ENCODE assay signal across 25 cellular contexts in genomic region chr15:99711685-99712084, GRCh38. TPM values are rescaled to one million over a fixed set of nuclear protein-coding genes. Genes with fewer than 3 reads are reported as not detected.
DNase-seq lines count a peak whose midpoint lies in the region; ATAC-seq and TF ChIP-seq lines count a peak whose summit lies in the region.
"Had no signal": no experiment of that assay in that cellular context is flagged by ENCODE, and none has a peak within 500 bp of the region (broad histone marks: within the 10 kb centered on the region; RNA-seq: fewer than 3 reads in every experiment).

No MANE protein-coding gene starts in this region.

- POLR2A ChIA-PET in activated CD4-positive, alpha-beta T cell treated with anti-CD3 and anti-CD28 coated beads, Interleukin-2, amount 10 ng/mL, durations not matched to agents 7 days and 5 days (lab: Charles Lee), result no interaction called here

- 51 to 57% (median 52%) methylated on average over 6 of the region's 6 CpGs for WGBS in heart left ventricle, 4 donors
- WGBS in endodermal cell (ENCODE audit: insufficient coverage in 1 of 2, insufficient read length in 1 of 2), 2 experiments, result 92 to 97% methylated on average over 5 to 6 of the region's 6 CpGs

- intact Hi-C loops in activated CD4-positive, alpha-beta T cell treated with anti-CD3 and anti-CD28 coated beads, Interleukin-2, amount 10 ng/mL, durations not matched to agents 24 days and 14 days (cut with micrococcal nuclease), result no loop called here
- intact Hi-C loops in heart left ventricle (cut with DNase I), result loop anchor here in 1 of 10 donors (5.0 kb wide), 1 partner anchor 41 kb away; no protein-coding TSS in a partner anchor

- no peak overlapping the region for H3K4me3 Mint-ChIP-seq in activated CD4-positive, alpha-beta T cell treated with anti-CD3 and anti-CD28 coated beads, Interleukin-2, amount 10 ng/mL, durations not matched to agents 24 days and 14 days
- no peak overlapping the region for H3K4me3 Mint-ChIP-seq in activated CD4-positive, alpha-beta T cell treated with anti-CD3 and anti-CD28 coated beads, Interleukin-2, amount 10 ng/mL, durations not matched to agents 7 days and 5 days
- no peak overlapping the region for H3K4me3 Mint-ChIP-seq in progenitor cell of endocrine pancreas (ENCODE audit: low read depth)
- no peak overlapping the region for H3K4me3 Mint-ChIP-seq in endodermal cell
- H3K4me3 Mint-ChIP-seq: activated CD4-positive, alpha-beta T cell treated with anti-CD3 and anti-CD28 coated beads for 36 hours; activated CD8-positive, alpha-beta memory T cell treated with anti-CD3 and anti-CD28 coated beads, Interleukin-2, amount 10 ng/mL, durations not matched to agents 7 days and 5 days; activated naive CD8-positive, alpha-beta T cell treated with anti-CD3 and anti-CD28 coated beads for 36 hours; brain; HFFc6; natural killer cell had no signal

- DNase-seq in activated CD4-positive, alpha-beta T cell treated with anti-CD3 and anti-CD28 coated beads, Interleukin-2, amount 10 ng/mL, durations not matched to agents 24 days and 14 days, result peak; percentile 48
- DNase-seq in activated CD4-positive, alpha-beta T cell treated with anti-CD3 and anti-CD28 coated beads, Interleukin-2, amount 10 ng/mL, durations not matched to agents 7 days and 5 days, result no peak
- DNase-seq in heart left ventricle (peak in 3 of 5 donors; percentile 49 to 62 (median 59)), progenitor cell of endocrine pancreas (ENCODE audit: low spot score, unreplicated experiment) (no peak), endodermal cell (no peak)
- DNase-seq in activated naive CD4-positive, alpha-beta T cell treated with Interleukin-2 at 50 U/mL for 16 hours, result no peak
- no peak for DNase-seq in NK-92 treated with Interleukin-12 subunit alpha and Interleukin-12 subunit beta, amount 100 ng/mL, for 24 hours (lab: John Stamatoyannopoulos, UW)
- DNase-seq: activated CD4-positive, alpha-beta T cell treated with anti-CD3 and anti-CD28 coated beads for 36 hours; activated CD8-positive, alpha-beta memory T cell treated with anti-CD3 and anti-CD28 coated beads, Interleukin-2, amount 10 ng/mL, durations not matched to agents 7 days and 5 days; activated naive CD8-positive, alpha-beta T cell treated with anti-CD3 and anti-CD28 coated beads for 36 hours; colonic mucosa; DND-41; HFFc6; Kasumi-1; natural killer cell; NCI-H187 treated with DMSO at 0.1 percent for 48 hours; NCI-H82; pancreas; PC-3; SIG-M5; T-helper 1 cell; testis had no signal

- TF ChIP-seq POLR2A in heart left ventricle (IDR thresholded peaks at IDR 0.05), result no peak

- H3K4me1 Mint-ChIP-seq in activated CD4-positive, alpha-beta T cell treated with anti-CD3 and anti-CD28 coated beads, Interleukin-2, amount 10 ng/mL, durations not matched to agents 24 days and 14 days, result peaks cover 24% of the 10 kb centered on the region
- peaks cover 28% of the 10 kb centered on the region for H3K4me1 Mint-ChIP-seq in activated CD4-positive, alpha-beta T cell treated with anti-CD3 and anti-CD28 coated beads, Interleukin-2, amount 10 ng/mL, durations not matched to agents 7 days and 5 days
- H3K4me1 Mint-ChIP-seq in progenitor cell of endocrine pancreas (ENCODE audit: low read depth) (no peaks in the 10 kb centered on the region), endodermal cell (peaks cover 12% of the 10 kb centered on the region)

- peak; percentile 47 to 60 (median 54) for ATAC-seq in heart left ventricle
- ATAC-seq in HG03342 (IDR thresholded peaks at IDR 0.05; ENCODE audit: unreplicated experiment), result no peak
- ATAC-seq: activated CD4-positive, alpha-beta T cell treated with anti-CD3 and anti-CD28 coated beads for 36 hours; natural killer cell; pancreas; PC-3 had no signal

- no peaks in the 10 kb centered on the region for H3K9me3 Mint-ChIP-seq in activated CD4-positive, alpha-beta T cell treated with anti-CD3 and anti-CD28 coated beads, Interleukin-2, amount 10 ng/mL, durations not matched to agents 24 days and 14 days
- H3K9me3 Mint-ChIP-seq in activated CD4-positive, alpha-beta T cell treated with anti-CD3 and anti-CD28 coated beads, Interleukin-2, amount 10 ng/mL, durations not matched to agents 7 days and 5 days, result no peaks in the 10 kb centered on the region
- no peaks in the 10 kb centered on the region for H3K9me3 Mint-ChIP-seq in progenitor cell of endocrine pancreas (ENCODE audit: low read depth)
- no peaks in the 10 kb centered on the region for H3K9me3 Mint-ChIP-seq in endodermal cell
- H3K9me3 Mint-ChIP-seq: activated naive CD8-positive, alpha-beta T cell treated with anti-CD3 and anti-CD28 coated beads for 36 hours; brain; HFFc6; natural killer cell had no signal

- H3K27ac Mint-ChIP-seq in activated CD4-positive, alpha-beta T cell treated with anti-CD3 and anti-CD28 coated beads, Interleukin-2, amount 10 ng/mL, durations not matched to agents 24 days and 14 days, result no peak overlapping the region
- H3K27ac Mint-ChIP-seq in activated CD4-positive, alpha-beta T cell treated with anti-CD3 and anti-CD28 coated beads, Interleukin-2, amount 10 ng/mL, durations not matched to agents 7 days and 5 days, result no peak overlapping the region
- peak overlapping the region; percentile 30 for H3K27ac Mint-ChIP-seq in progenitor cell of endocrine pancreas
- no peak overlapping the region for H3K27ac Mint-ChIP-seq in endodermal cell
- H3K27ac Mint-ChIP-seq: activated CD4-positive, alpha-beta T cell treated with anti-CD3 and anti-CD28 coated beads for 36 hours; activated CD8-positive, alpha-beta memory T cell treated with anti-CD3 and anti-CD28 coated beads, Interleukin-2, amount 10 ng/mL, durations not matched to agents 7 days and 5 days; activated naive CD8-positive, alpha-beta T cell treated with anti-CD3 and anti-CD28 coated beads for 36 hours; HFFc6; natural killer cell had no signal

- CTCF ChIA-PET in activated CD4-positive, alpha-beta T cell treated with anti-CD3 and anti-CD28 coated beads, Interleukin-2, amount 10 ng/mL, durations not matched to agents 7 days and 5 days (lab: Charles Lee), result no interaction called here

- H3K36me3 ChIP-seq in heart left ventricle, result peaks cover 0 to 86% (median 54%) of the 10 kb centered on the region in 9 donors
- H3K36me3 ChIP-seq in endodermal cell (ENCODE audit: control insufficient read depth, insufficient read depth, low read length), result peaks cover 61% of the 10 kb centered on the region
- H3K36me3 ChIP-seq: colonic mucosa had no signal

- H3K4me3 ChIP-seq in heart left ventricle (no peak overlapping the region), endodermal cell (ENCODE audit: low read length) (no peak overlapping the region)
- H3K4me3 ChIP-seq: colonic mucosa, pancreas, testis had no signal

- H3K27ac ChIP-seq in heart left ventricle (peak overlapping the region in 11 of 12 donors; percentile 12 to 85 (median 73)), endodermal cell (ENCODE audit: low read depth, low read length) (no peak overlapping the region)
- H3K27ac ChIP-seq: 22Rv1, colonic mucosa, pancreas had no signal

- H3K27me3 Mint-ChIP-seq in activated CD4-positive, alpha-beta T cell treated with anti-CD3 and anti-CD28 coated beads, Interleukin-2, amount 10 ng/mL, durations not matched to agents 24 days and 14 days, result no peaks in the 10 kb centered on the region
- no peaks in the 10 kb centered on the region for H3K27me3 Mint-ChIP-seq in activated CD4-positive, alpha-beta T cell treated with anti-CD3 and anti-CD28 coated beads, Interleukin-2, amount 10 ng/mL, durations not matched to agents 7 days and 5 days
- no peaks in the 10 kb centered on the region for H3K27me3 Mint-ChIP-seq in progenitor cell of endocrine pancreas
- no peaks in the 10 kb centered on the region for H3K27me3 Mint-ChIP-seq in endodermal cell (ENCODE audit: insufficient read depth)
- H3K27me3 Mint-ChIP-seq: activated CD4-positive, alpha-beta T cell treated with anti-CD3 and anti-CD28 coated beads for 36 hours; activated CD8-positive, alpha-beta memory T cell treated with anti-CD3 and anti-CD28 coated beads, Interleukin-2, amount 10 ng/mL, durations not matched to agents 7 days and 5 days; activated naive CD8-positive, alpha-beta T cell treated with anti-CD3 and anti-CD28 coated beads for 36 hours; brain had no signal

- H3K9me3 ChIP-seq in heart left ventricle (no peaks in the 10 kb centered on the region), endodermal cell (ENCODE audit: control insufficient read depth, low read length) (no peaks in the 10 kb centered on the region)
- H3K9me3 ChIP-seq: colonic mucosa, pancreas, testis had no signal

- H3K9ac ChIP-seq in endodermal cell (ENCODE audit: extremely low read depth, low read length, poor library complexity, severe bottlenecking), result no peak overlapping the region

- H3K36me3 Mint-ChIP-seq in activated CD4-positive, alpha-beta T cell treated with anti-CD3 and anti-CD28 coated beads, Interleukin-2, amount 10 ng/mL, durations not matched to agents 24 days and 14 days (ENCODE audit: low read depth), result peaks cover 34% of the 10 kb centered on the region
- peaks cover 30% of the 10 kb centered on the region for H3K36me3 Mint-ChIP-seq in activated CD4-positive, alpha-beta T cell treated with anti-CD3 and anti-CD28 coated beads, Interleukin-2, amount 10 ng/mL, durations not matched to agents 7 days and 5 days (ENCODE audit: low read depth)
- H3K36me3 Mint-ChIP-seq in progenitor cell of endocrine pancreas (ENCODE audit: insufficient read depth) (peaks cover 13% of the 10 kb centered on the region), endodermal cell (ENCODE audit: low read depth) (peaks cover 51% of the 10 kb centered on the region)

- TF ChIP-seq CTCF in heart left ventricle (IDR thresholded peaks at IDR 0.05) (no peak), progenitor cell of endocrine pancreas (IDR thresholded peaks at IDR 0.05; ENCODE audit: unreplicated experiment) (no peak), endodermal cell (conservative IDR thresholded peaks at IDR 0.05) (no peak)

- H3K4me1 ChIP-seq in heart left ventricle, result peaks cover 16 to 92% (median 64%) of the 10 kb centered on the region in 12 donors
- H3K4me1 ChIP-seq in endodermal cell (ENCODE audit: control insufficient read depth, insufficient read depth, low read length), result no peaks in the 10 kb centered on the region

- H3K27me3 ChIP-seq in heart left ventricle, result no peaks in the 10 kb centered on the region
- H3K27me3 ChIP-seq in endodermal cell (ENCODE audit: control insufficient read depth, insufficient read depth, low read length, poor library complexity, severe bottlenecking), result no peaks in the 10 kb centered on the region
- H3K27me3 ChIP-seq: colonic mucosa, pancreas, testis had no signal

RNA-seq across cellular contexts. Expression of gene LYSMD4, which starts 21.6 kb away (rescaled TPM):
- total RNA-seq in activated CD4-positive, alpha-beta T cell treated with anti-CD3 and anti-CD28 coated beads, Interleukin-2, amount 10 ng/mL, durations not matched to agents 24 days and 14 days, result 6.4 and 6.6 TPM in 2 replicates
- total RNA-seq in activated CD4-positive, alpha-beta T cell treated with anti-CD3 and anti-CD28 coated beads, Interleukin-2, amount 10 ng/mL, durations not matched to agents 7 days and 5 days, result 10 to 100 TPM; 10.9 to 11.1 TPM
- total RNA-seq in heart left ventricle (10 to 100 TPM in 5 of 9 donors, 1 to 10 TPM in 4; 8.3 to 12.8 (median 10.3) TPM), progenitor cell of endocrine pancreas (17.9 and 18.8 TPM in 2 replicates), endodermal cell (10 to 100 TPM in 1 of 2 donors, 1 to 10 TPM in 1; 8.9 to 12.6 TPM)
- polyA plus RNA-seq in heart left ventricle, result 10 to 100 TPM in 1 of 2 donors, 1 to 10 TPM in 1; 9.7 to 10.1 TPM
- polyA plus RNA-seq in endodermal cell (2013, experiment 1 of 2), result 11.5 TPM
- polyA plus RNA-seq in endodermal cell (2013, experiment 2 of 2), result 11.0 TPM

Comparison
In these comparisons a context has a peak if more than half of its experiments do, and no peak if none do; other contexts are left out.
1. DNase-seq: peak in activated CD4-positive, alpha-beta T cell treated with anti-CD3 and anti-CD28 coated beads, Interleukin-2, amount 10 ng/mL, durations not matched to agents 24 days and 14 days (single experiment) and heart left ventricle (3 of 5); none in activated CD4-positive, alpha-beta T cell treated with anti-CD3 and anti-CD28 coated beads, Interleukin-2, amount 10 ng/mL, durations not matched to agents 7 days and 5 days (single experiment), progenitor cell of endocrine pancreas (single experiment), activated naive CD4-positive, alpha-beta T cell treated with Interleukin-2 at 50 U/mL for 16 hours (single experiment), NK-92 treated with Interleukin-12 subunit alpha and Interleukin-12 subunit beta, amount 100 ng/mL, for 24 hours (single experiment) and endodermal cell (single experiment).